In genomic region chr5:91641730-91642350, GRCh38 we compare ENCODE assay signal across 8 cellular contexts.
A peak's percentile ranks its signal among the peaks of the same experiment; 100 is the strongest.
DNase-seq lines count a peak whose midpoint lies in the region; ATAC-seq and TF ChIP-seq lines count a peak whose summit lies in the region.

No MANE protein-coding gene starts in this region.

- no peaks in the 10 kb centered on the region for H3K9me3 ChIP-seq in vagina

- H3K27me3 ChIP-seq in BJ (ENCODE audit: control insufficient read depth, insufficient read depth, low read length) (no peaks in the 10 kb centered on the region), vagina (no peaks in the 10 kb centered on the region)

- TF ChIP-seq CTCF in BJ (IDR thresholded peaks at IDR 0.05; ENCODE audit: insufficient read depth, low read depth, low read length) (peak; percentile 41; the same call in 1 of the 2 replicates), GM20000 (IDR thresholded peaks at IDR 0.05; ENCODE audit: extremely low read depth, missing control alignments) (no peak), VCaP (conservative IDR thresholded peaks at IDR 0.05) (peak; percentile 61), vagina (IDR thresholded peaks at IDR 0.05) (peak in 2 of 3 experiments; percentile 16 to 26)

- H3K4me1 ChIP-seq in vagina = no peaks in the 10 kb centered on the region

- ATAC-seq in GM19023 (IDR thresholded peaks at IDR 0.05; ENCODE audit: unreplicated experiment) = no peak
- ATAC-seq in stimulated activated naive CD8-positive, alpha-beta T cell treated with anti-CD3 and anti-CD28 coated beads, Interleukin-15, Interleukin-2, amounts not matched to agents 100 U/mL and 50 U/mL, for 24 hours = no peak

- no peak for TF ChIP-seq POLR2A in vagina (IDR thresholded peaks at IDR 0.05)

- POLR2A ChIA-PET in BJ (lab: Charles Lee) = no interaction called here

- H3K4me3 ChIP-seq in BJ (ENCODE audit: low read depth, low read length) (no peak overlapping the region), vagina (no peak overlapping the region)

- intact Hi-C loops in vagina (cut with DNase I) = no loop called here

- no peak overlapping the region for H3K27ac ChIP-seq in VCaP
- H3K27ac ChIP-seq in vagina = no peak overlapping the region

- DNase-seq in BJ (ENCODE audit: low read depth) (peak; percentile 4), GM20000 (ENCODE audit: low spot score) (peak; percentile 12), NCI-H1092 treated with DMSO at 0.1 percent for 48 hours (lab: John Stamatoyannopoulos, UW) (peak; percentile 63), iPS-NIHi7 (ENCODE audit: extremely low spot score) (peak; percentile 19), vagina (ENCODE audit: extremely low spot score in 2 of 2) (no peak)
- no peak for DNase-seq in stimulated activated naive CD8-positive, alpha-beta T cell treated with anti-CD3 and anti-CD28 coated beads, Interleukin-15, Interleukin-2, amounts not matched to agents 100 U/mL and 50 U/mL, for 24 hours

- CTCF ChIA-PET in BJ (lab: Yijun Ruan, JAX) = interaction anchor here (0.7 to 2.1 kb wide), 10 partner anchors 8 to 1959 kb away, joined by 3 to 13 read pairs (median 4); no protein-coding TSS in a partner anchor

- H3K36me3 ChIP-seq in BJ (ENCODE audit: control insufficient read depth, insufficient read depth, low read length) (no peaks in the 10 kb centered on the region), vagina (no peaks in the 10 kb centered on the region)

Comparison
In these comparisons a context has a peak if more than half of its experiments do, and no peak if none do; other contexts are left out.
1. DNase-seq: peak in BJ (single experiment), GM20000 (single experiment), NCI-H1092 treated with DMSO at 0.1 percent for 48 hours (single experiment) and iPS-NIHi7 (single experiment); none in vagina (0 of 2) and stimulated activated naive CD8-positive, alpha-beta T cell treated with anti-CD3 and anti-CD28 coated beads, Interleukin-15, Interleukin-2, amounts not matched to agents 100 U/mL and 50 U/mL, for 24 hours (single experiment).